26 cellular contexts compared by ENCODE assay signal in genomic region chr1:167054531-167054930, GRCh38. TPM values are rescaled to one million over a fixed set of nuclear protein-coding genes. Genes with fewer than 3 reads are reported as not detected.
DNase-seq lines count a peak whose midpoint lies in the region; ATAC-seq lines count a peak whose summit lies in the region.
"Had no signal": no experiment of that assay in that cellular context is flagged by ENCODE, and none has a peak within 500 bp of the region (broad histone marks: within the 10 kb centered on the region; RNA-seq: fewer than 3 reads in every experiment).

No MANE protein-coding gene starts in this region.

- H3K14ac ChIP-seq in neuronal stem cell (ENCODE audit: low read length), result no peak overlapping the region

- H3K27ac ChIP-seq in neuronal stem cell (replicated peaks; ENCODE audit: low read length), result no peak overlapping the region
- H3K27ac ChIP-seq: KMS-11 had no signal

- H3K4ac ChIP-seq in neuronal stem cell (ENCODE audit: low read length), result no peak overlapping the region

- H2BK15ac ChIP-seq in neuronal stem cell (ENCODE audit: low read length), result peak overlapping the region; percentile 40

- no CpG with 5 or more reads among the region's 3 CpGs for WGBS in neuronal stem cell (ENCODE audit: extremely low coverage in 2 of 2, insufficient read length in 2 of 2, insufficient replicate concordance in 1 of 2), 2 donors

- H3K4me1 ChIP-seq in neuronal stem cell (ENCODE audit: control insufficient read depth in 2 of 2, insufficient read depth in 1 of 2, low read depth in 1 of 2, low read length in 2 of 2), result peaks cover 5 to 9% of the 10 kb centered on the region in 2 donors

- H2AFZ ChIP-seq in neuronal stem cell (ENCODE audit: low read length), result no peak overlapping the region

- H2BK120ac ChIP-seq in neuronal stem cell (ENCODE audit: low read depth, low read length), result no peak overlapping the region

- no peak overlapping the region for H2BK12ac ChIP-seq in neuronal stem cell (ENCODE audit: low read length)

- ATAC-seq in GM21619 (IDR thresholded peaks at IDR 0.05; ENCODE audit: unreplicated experiment) (no peak), GM18498 (IDR thresholded peaks at IDR 0.05; ENCODE audit: unreplicated experiment) (no peak), HG02571 (IDR thresholded peaks at IDR 0.05; ENCODE audit: unreplicated experiment) (no peak), HG02973 (IDR thresholded peaks at IDR 0.05; ENCODE audit: unreplicated experiment) (no peak)
- ATAC-seq: GM12878, HCT116, Panc1 had no signal

- H4K91ac ChIP-seq in neuronal stem cell (ENCODE audit: low read depth, low read length, poor library complexity), result no peak overlapping the region

- no peak overlapping the region for H3K4me2 ChIP-seq in neuronal stem cell (ENCODE audit: insufficient read depth, low read length, poor library complexity, severe bottlenecking)
- H3K4me2 ChIP-seq: KMS-11, SK-N-SH had no signal

- no peak overlapping the region for H2BK5ac ChIP-seq in neuronal stem cell (ENCODE audit: low read length)

- H3K9ac ChIP-seq in neuronal stem cell (ENCODE audit: low read depth, low read length, poor library complexity), result no peak overlapping the region
- H3K9ac ChIP-seq: KMS-11, SK-N-SH had no signal

- no peak overlapping the region for H3K23ac ChIP-seq in neuronal stem cell (ENCODE audit: low read depth, low read length, poor library complexity)

- H2AK5ac ChIP-seq in neuronal stem cell (ENCODE audit: low read depth, low read length), result no peak overlapping the region

- H3K27me3 ChIP-seq in neuronal stem cell (ENCODE audit: control insufficient read depth in 3 of 3, insufficient read depth in 3 of 3, low read depth in 1 of 3, low read length in 3 of 3), result peaks cover 0 to 2% (median 0%) of the 10 kb centered on the region in 3 experiments

- H3K9me3 ChIP-seq in neuronal stem cell (replicated peaks in 1 of 2; ENCODE audit: control insufficient read depth in 2 of 2, insufficient read depth in 1 of 2, low read depth in 1 of 2, low read length in 2 of 2), result peaks cover 0 to 6% of the 10 kb centered on the region in 2 donors
- H3K9me3 ChIP-seq: SK-N-SH had no signal

- peaks cover 0 to 3% of the 10 kb centered on the region in 2 donors for H3K36me3 ChIP-seq in neuronal stem cell (replicated peaks in 1 of 2; ENCODE audit: control insufficient read depth in 2 of 2, insufficient read depth in 2 of 2, low read length in 2 of 2)

- H4K8ac ChIP-seq in neuronal stem cell (ENCODE audit: low read depth, low read length), result no peak overlapping the region

- no peak overlapping the region for H3K18ac ChIP-seq in neuronal stem cell (ENCODE audit: low read length)

- no peak overlapping the region for H3K4me3 ChIP-seq in neuronal stem cell (ENCODE audit: low read length in 2 of 2)
- H3K4me3 ChIP-seq: GM12878 had no signal

- H3K79me1 ChIP-seq in neuronal stem cell (ENCODE audit: low read depth, low read length), result peaks cover 3% of the 10 kb centered on the region

- DNase-seq in Daoy (ENCODE audit: low read depth) (peak; percentile 28), M059J (ENCODE audit: low read depth) (peak; percentile 75), cerebellar cortex (ENCODE audit: low spot score) (peak; percentile 47), neuronal stem cell (ENCODE audit: low spot score) (no peak)
- DNase-seq: 8988T, GDM1, NCI-H1092, NCI-H1417 treated with DMSO at 0.1 percent for 48 hours, NCI-H1694 treated with DMSO at 0.1 percent for 48 hours, NCI-H2081, NCI-H2227 treated with DMSO at 0.1 percent for 48 hours, NCI-H510A, NCI-H69, SK-N-SH, SW 1271 had no signal

RNA-seq across cellular contexts. Expression of gene GPA33, which starts 35.6 kb away (rescaled TPM):
- total RNA-seq in Daoy (2014; rRNA removed; shearing (Covaris generic)), result not detected in 2 replicates
- total RNA-seq in M059J (2014; rRNA removed; shearing (Covaris generic)), result 0.02 and 0.12 TPM in 2 replicates
- 1.4 TPM for polyA plus RNA-seq in neuronal stem cell (2013, experiment 1 of 2)
- polyA plus RNA-seq in neuronal stem cell (2013, experiment 2 of 2), result 1.4 TPM
- total RNA-seq: OCI-LY7 had no signal
- polyA plus RNA-seq: BJ, SK-N-SH had no signal

RNA-seq across cellular contexts. Expression of gene STYXL2, which starts 39.3 kb away (rescaled TPM):
- total RNA-seq in Daoy (2014; rRNA removed; shearing (Covaris generic)), result not detected in 2 replicates
- total RNA-seq in M059J (2014; rRNA removed; shearing (Covaris generic)), result 0.02 TPM in 1 of 2 replicates, not detected in the other
- not detected for polyA plus RNA-seq in neuronal stem cell (2013, experiment 1 of 2)
- polyA plus RNA-seq in neuronal stem cell (2013, experiment 2 of 2), result 0.01 TPM
- total RNA-seq: OCI-LY7 had no signal
- polyA plus RNA-seq: BJ, IgD-negative memory B cell, SK-N-SH had no signal
